ENCODE assay signal across 8 cellular contexts in genomic region chr15:74781673-74782595, GRCh38. TPM values are rescaled to one million over a fixed set of nuclear protein-coding genes. Genes with fewer than 3 reads are reported as not detected.
A peak's percentile ranks its signal among the peaks of the same experiment; 100 is the strongest.
DNase-seq lines count a peak whose midpoint lies in the region; ATAC-seq and TF ChIP-seq lines count a peak whose summit lies in the region.

Gene CSK (plus strand): TSS chr15:74782080. CDS start chr15:74798298, 16,218 bp downstream.

- H3K79me2 ChIP-seq in OCI-LY1 (ENCODE audit: insufficient read depth, low read length) = peaks cover 22% of the 10 kb centered on the region

- no peaks in the 10 kb centered on the region for H3K9me2 ChIP-seq in OCI-LY1 (ENCODE audit: low read depth, low read length)

- TF ChIP-seq CTCF in OCI-LY1 (IDR thresholded peaks at IDR 0.05; ENCODE audit: low read length) = peak; percentile 21; the same call in 1 of the 2 replicates

- no peaks in the 10 kb centered on the region for H4K20me1 ChIP-seq in OCI-LY1 (ENCODE audit: insufficient read depth, low read length)

- H2AFZ ChIP-seq in OCI-LY1 (ENCODE audit: low read length) = no peak within 1 kb of the TSS

- H3F3A ChIP-seq in OCI-LY1 (ENCODE audit: insufficient read depth, low read length) = peaks cover 35% of the 10 kb centered on the region

- H3K9me3 ChIP-seq in OCI-LY1 (ENCODE audit: low read length) = no peaks in the 10 kb centered on the region
- no peaks in the 10 kb centered on the region for H3K9me3 ChIP-seq in esophagus (ENCODE audit: control insufficient read depth in 2 of 2, insufficient read depth in 1 of 2, low read depth in 1 of 2, low read length in 1 of 2)
- H3K9me3 ChIP-seq in mucosa of rectum (ENCODE audit: control insufficient read depth in 2 of 2, low read length in 2 of 2) = no peaks in the 10 kb centered on the region

- H3K9ac ChIP-seq in OCI-LY1 (ENCODE audit: low read length) = peak within 1 kb of the TSS; percentile 99
- peak within 1 kb of the TSS; percentile 61 to 90 for H3K9ac ChIP-seq in mucosa of rectum (ENCODE audit: low read depth in 1 of 2, low read length in 2 of 2)

- H3K4me3 ChIP-seq in OCI-LY1 (ENCODE audit: low read depth, low read length, poor library complexity, severe bottlenecking) (peak within 1 kb of the TSS; percentile 97), esophagus (ENCODE audit: low read depth in 1 of 2, low read length in 2 of 2) (peak within 1 kb of the TSS; percentile 78 to 97), mucosa of rectum (ENCODE audit: low read length in 2 of 2) (peak within 1 kb of the TSS; percentile 67 to 90)

- peak within 1 kb of the TSS; percentile 91 for H3K4me3 Mint-ChIP-seq in activated T-cell treated with anti-CD3 and anti-CD28 coated beads, Interleukin-2, amount 50 U/mL, for 4 hours

- H3K9me3 Mint-ChIP-seq in activated T-cell treated with anti-CD3 and anti-CD28 coated beads, Interleukin-2, amount 50 U/mL, for 4 hours = no peaks in the 10 kb centered on the region

- no peaks in the 10 kb centered on the region for H3K27me3 Mint-ChIP-seq in activated T-cell treated with anti-CD3 and anti-CD28 coated beads, Interleukin-2, amount 50 U/mL, for 4 hours (ENCODE audit: low read depth)

- H3K4me1 ChIP-seq in OCI-LY1 (ENCODE audit: insufficient read depth, low read length, severe bottlenecking) (peaks cover 87% of the 10 kb centered on the region), esophagus (ENCODE audit: control insufficient read depth in 2 of 2, insufficient read depth in 2 of 2, low read length in 1 of 2) (peaks cover 19 to 44% of the 10 kb centered on the region in 2 donors), mucosa of rectum (ENCODE audit: control insufficient read depth in 2 of 2, insufficient read depth in 2 of 2, low read length in 2 of 2) (peaks cover 65 to 74% of the 10 kb centered on the region in 2 donors)

- H3K36me3 ChIP-seq in OCI-LY1 (ENCODE audit: insufficient read depth, low read length) (peaks cover 32% of the 10 kb centered on the region; the same call in 1 of the 2 replicates), esophagus (ENCODE audit: control insufficient read depth in 2 of 2, insufficient read depth in 2 of 2, low read length in 1 of 2) (no peaks in the 10 kb centered on the region), mucosa of rectum (ENCODE audit: control insufficient read depth in 2 of 2, insufficient read depth in 2 of 2, low read length in 2 of 2) (peaks cover 6 to 7% of the 10 kb centered on the region in 2 donors)

- DNase-seq in NCI-H748 (lab: John Stamatoyannopoulos, UW; ENCODE audit: unreplicated experiment) = peak; percentile 68
- no peak for DNase-seq in NCI-H748 treated with DMSO at 0.1 percent for 48 hours (lab: John Stamatoyannopoulos, UW)
- DNase-seq in activated T-cell treated with anti-CD3 and anti-CD28 coated beads, Interleukin-2, amount 50 U/mL, for 4 hours = peak; percentile 69
- peak; percentile 86 for DNase-seq in stimulated activated naive CD8-positive, alpha-beta T cell treated with anti-CD3 and anti-CD28 coated beads, Interleukin-15, Interleukin-2, amounts not matched to agents 100 U/mL and 50 U/mL, for 24 hours

- peaks cover 8% of the 10 kb centered on the region for H3K36me3 Mint-ChIP-seq in activated T-cell treated with anti-CD3 and anti-CD28 coated beads, Interleukin-2, amount 50 U/mL, for 4 hours (ENCODE audit: insufficient read depth)

- H3K4me2 ChIP-seq in OCI-LY1 (ENCODE audit: low read length) = peak within 1 kb of the TSS; percentile 97

- ATAC-seq in HG03135 (IDR thresholded peaks at IDR 0.05; ENCODE audit: unreplicated experiment) = peak; percentile 37
- peak; percentile 61 to 62 for ATAC-seq in activated T-cell treated with anti-CD3 and anti-CD28 coated beads, Interleukin-2, amount 50 U/mL, for 4 hours
- peak; percentile 42 for ATAC-seq in stimulated activated naive CD8-positive, alpha-beta T cell treated with anti-CD3 and anti-CD28 coated beads, Interleukin-15, Interleukin-2, amounts not matched to agents 100 U/mL and 50 U/mL, for 24 hours

- peaks cover 74% of the 10 kb centered on the region for H3K4me1 Mint-ChIP-seq in activated T-cell treated with anti-CD3 and anti-CD28 coated beads, Interleukin-2, amount 50 U/mL, for 4 hours (ENCODE audit: low read depth)

- H3K27me3 ChIP-seq in OCI-LY1 (ENCODE audit: insufficient read depth, low read length) (no peaks in the 10 kb centered on the region), esophagus (ENCODE audit: control insufficient read depth in 1 of 2, insufficient read depth in 2 of 2, low read length in 2 of 2) (no peaks in the 10 kb centered on the region), mucosa of rectum (ENCODE audit: control insufficient read depth in 2 of 2, insufficient read depth in 2 of 2, low read length in 2 of 2) (no peaks in the 10 kb centered on the region)

- H3K27ac ChIP-seq in OCI-LY1 (ENCODE audit: low read depth, low read length, poor library complexity, severe bottlenecking) (peak within 1 kb of the TSS; percentile 100), esophagus (ENCODE audit: low read depth in 2 of 2, low read length in 1 of 2) (peak within 1 kb of the TSS; percentile 97 to 99), mucosa of rectum (ENCODE audit: low read depth in 2 of 2, low read length in 2 of 2) (peak within 1 kb of the TSS; percentile 80 to 86)

- 0% methylated on average over 83 to 109 of the region's 109 CpGs for WGBS in esophagus, 2 donors

RNA-seq across cellular contexts. Expression of gene CSK, which starts in this region (rescaled TPM):
- 100 to 1,000 TPM; 368 to 412 (median 397) TPM for total RNA-seq in activated T-cell treated with anti-CD3 and anti-CD28 coated beads, Interleukin-2, amount 50 U/mL, for 4 hours
- 10 to 100 TPM; 79.2 to 96.8 TPM for polyA plus RNA-seq in esophagus
